Comparison of ENCODE assay signal across 7 cellular contexts in genomic region chr22:20920881-20921203, GRCh38. TPM values are rescaled to one million over a fixed set of nuclear protein-coding genes. Genes with fewer than 3 reads are reported as not detected.
DNase-seq lines count a peak whose midpoint lies in the region; ATAC-seq and TF ChIP-seq lines count a peak whose summit lies in the region.

No MANE protein-coding gene starts in this region.

- H3K36me3 Mint-ChIP-seq in H9 (ENCODE audit: insufficient read depth in 1 of 3, low read depth in 3 of 3) (peaks cover 17 to 42% (median 30%) of the 10 kb centered on the region in 3 experiments), activated B cell treated with CpG ODN at 0.5 μM for 24 hours (ENCODE audit: low read depth) (peaks cover 28% of the 10 kb centered on the region), glutamatergic neuron (ENCODE audit: unreplicated experiment) (no peaks in the 10 kb centered on the region)

- CTCF ChIA-PET in activated B cell treated with CpG ODN at 0.5 μM for 24 hours (lab: Charles Lee): no interaction called here

- H3K23ac ChIP-seq in H9 (ENCODE audit: insufficient read length, low read depth, low read length): no peak overlapping the region

- no peak overlapping the region for H2BK120ac ChIP-seq in H9 (ENCODE audit: low read depth, low read length, poor library complexity, severe bottlenecking)

- TF ChIP-seq CTCF in H9 (conservative IDR thresholded peaks at IDR 0.05) (no peak), activated B cell treated with CpG ODN at 0.5 μM for 24 hours (IDR thresholded peaks at IDR 0.05) (no peak), glutamatergic neuron (IDR thresholded peaks at IDR 0.05; ENCODE audit: partially characterized antibody, unreplicated experiment) (no peak)

- H3K27me3 ChIP-seq in H9 (ENCODE audit: insufficient read depth, low read length): no peaks in the 10 kb centered on the region

- H3K4me2 ChIP-seq in H9 (ENCODE audit: insufficient read depth, insufficient read length, low read length): peak overlapping the region; percentile 57

- peak overlapping the region in 6 of 7 experiments; percentile 52 to 100 (median 95) for H3K4me3 ChIP-seq in skin epidermis

- H3K4ac ChIP-seq in H9 (ENCODE audit: low read depth, low read length): no peak overlapping the region

- POLR2A ChIA-PET in activated B cell treated with CpG ODN at 0.5 μM for 24 hours (lab: Charles Lee): interaction anchor here (0.7 kb wide), 1 partner anchor 188 kb away, joined by 3 read pairs; no protein-coding TSS in a partner anchor

- H2BK5ac ChIP-seq in H9 (ENCODE audit: insufficient read length, low read length): no peak overlapping the region

- H3K27ac ChIP-seq in H9 (ENCODE audit: insufficient read length, low read depth, low read length) (no peak overlapping the region), skin epidermis (peak overlapping the region in 5 of 21 experiments; percentile 9 to 95 (median 49))

- peaks cover 5% of the 10 kb centered on the region; the same call in 1 of the 2 replicates for H3K4me1 ChIP-seq in H9 (ENCODE audit: insufficient read depth, low read length)

- H2BK12ac ChIP-seq in H9 (ENCODE audit: insufficient read length, low read depth, low read length): no peak overlapping the region

- peaks cover 49 to 54% of the 10 kb centered on the region in 2 experiments for H3K4me1 Mint-ChIP-seq in H9
- H3K4me1 Mint-ChIP-seq in activated B cell treated with CpG ODN at 0.5 μM for 24 hours: peaks cover 62% of the 10 kb centered on the region
- H3K4me1 Mint-ChIP-seq in glutamatergic neuron (ENCODE audit: low read depth, unreplicated experiment): peaks cover 23% of the 10 kb centered on the region

- peak overlapping the region in 2 of 3 experiments; percentile 20 to 70; a peak in 3 of 7 replicates for H3K27ac Mint-ChIP-seq in H9
- H3K27ac Mint-ChIP-seq in activated B cell treated with CpG ODN at 0.5 μM for 24 hours: no peak overlapping the region
- H3K27ac Mint-ChIP-seq in glutamatergic neuron (ENCODE audit: unreplicated experiment): peak overlapping the region; percentile 19

- no CpG with 5 or more reads among the region's 3 CpGs for WGBS in H9 (ENCODE audit: extremely low coverage, insufficient read length, low lambda C conversion rate)

- no peak overlapping the region for H2AK5ac ChIP-seq in H9 (ENCODE audit: insufficient read length, low read length)

- H4K8ac ChIP-seq in H9 (replicated peaks; ENCODE audit: insufficient read length, low read depth, low read length): no peak overlapping the region

- no peak overlapping the region for H3K18ac ChIP-seq in H9 (ENCODE audit: insufficient read length, low read depth, low read length)

- H3K79me1 ChIP-seq in H9 (ENCODE audit: insufficient read depth, low read depth, low read length, poor library complexity, severe bottlenecking): peaks cover 4% of the 10 kb centered on the region

- peaks cover 0 to 2% of the 10 kb centered on the region in 2 experiments; a peak in 3 of 5 replicates for H3K9me3 Mint-ChIP-seq in H9
- H3K9me3 Mint-ChIP-seq in activated B cell treated with CpG ODN at 0.5 μM for 24 hours: no peaks in the 10 kb centered on the region
- peaks cover 11% of the 10 kb centered on the region for H3K9me3 Mint-ChIP-seq in glutamatergic neuron (ENCODE audit: unreplicated experiment)

- peaks cover 11% of the 10 kb centered on the region for H3K23me2 ChIP-seq in H9 (ENCODE audit: insufficient read length, low read depth, low read length, poor library complexity, severe bottlenecking)

- intact Hi-C loops in activated B cell treated with CpG ODN at 0.5 μM for 24 hours (cut with micrococcal nuclease): no loop called here

- H3K4me3 Mint-ChIP-seq in H9: peak overlapping the region; percentile 98 to 99
- peak overlapping the region; percentile 97 for H3K4me3 Mint-ChIP-seq in activated B cell treated with CpG ODN at 0.5 μM for 24 hours
- peak overlapping the region; percentile 81 for H3K4me3 Mint-ChIP-seq in glutamatergic neuron (ENCODE audit: unreplicated experiment)

- peaks cover 66% of the 10 kb centered on the region for H3K79me2 ChIP-seq in H9 (ENCODE audit: insufficient read depth, low read length)

- H3K56ac ChIP-seq in H9 (ENCODE audit: insufficient read length, low read depth, low read length): no peak overlapping the region

- H3T11ph ChIP-seq in H9 (ENCODE audit: low read length): no peak overlapping the region

- H4K91ac ChIP-seq in H9 (ENCODE audit: insufficient read length, low read depth, low read length): no peak overlapping the region

- peak overlapping the region; percentile 13 for H3K9ac ChIP-seq in H9 (ENCODE audit: extremely low read depth, insufficient read length, low read length)

- H2BK15ac ChIP-seq in H9 (ENCODE audit: low read depth, low read length): no peak overlapping the region

- H3K9me3 ChIP-seq in H9 (ENCODE audit: control insufficient read depth, low read depth, low read length): no peaks in the 10 kb centered on the region

- no peak for ATAC-seq in activated B cell treated with CpG ODN at 0.5 μM for 24 hours (ENCODE audit: low read depth)

- no peak overlapping the region for H2AFZ ChIP-seq in H9 (ENCODE audit: low read length)

- H2BK20ac ChIP-seq in H9 (ENCODE audit: low read depth, low read length, poor library complexity, severe bottlenecking): no peak overlapping the region

- no peak overlapping the region for H4K5ac ChIP-seq in H9 (ENCODE audit: insufficient read length, low read depth, low read length)

- DNase-seq in H9: no peak
- DNase-seq in activated B cell treated with CpG ODN at 0.5 μM for 24 hours: no peak
- DNase-seq in glutamatergic neuron: no peak
- no peak for DNase-seq in DMS153 (lab: John Stamatoyannopoulos, UW)
- DNase-seq in middle frontal gyrus (ENCODE audit: extremely low spot score, low spot score): no peak
- DNase-seq in activated CD4-positive, CD25-positive, alpha-beta regulatory T cell treated with anti-CD3 and anti-CD28 coated beads, Interleukin-2, amount 50 U/mL, for 72 hours: no peak

- no peaks in the 10 kb centered on the region for H3K27me3 Mint-ChIP-seq in H9 (ENCODE audit: low read depth)
- H3K27me3 Mint-ChIP-seq in activated B cell treated with CpG ODN at 0.5 μM for 24 hours: no peaks in the 10 kb centered on the region
- peaks cover 9% of the 10 kb centered on the region for H3K27me3 Mint-ChIP-seq in glutamatergic neuron (ENCODE audit: unreplicated experiment)

- no peak overlapping the region for H3K14ac ChIP-seq in H9 (ENCODE audit: insufficient read depth, low read length)

- no peaks in the 10 kb centered on the region for H4K20me1 ChIP-seq in H9 (ENCODE audit: control insufficient read depth, insufficient read depth, insufficient read length)

RNA-seq across cellular contexts. Expression of gene CRKL, which starts 3.6 kb away (rescaled TPM):
- total RNA-seq in H9 (2021): 105 and 106 TPM in 2 replicates
- total RNA-seq in activated B cell treated with CpG ODN at 0.5 μM for 24 hours: 51.1 and 55.7 TPM in 2 replicates
- total RNA-seq in glutamatergic neuron (ENCODE audit: unreplicated experiment): 59.6 TPM

RNA-seq across cellular contexts. Expression of gene AIFM3, which starts 46.2 kb away (rescaled TPM):
- 1.9 and 2.3 TPM in 2 replicates for total RNA-seq in H9 (2021)
- 0.86 and 1.3 TPM in 2 replicates for total RNA-seq in activated B cell treated with CpG ODN at 0.5 μM for 24 hours
- 0.64 TPM for total RNA-seq in glutamatergic neuron (ENCODE audit: unreplicated experiment)
